Comparison of ENCODE assay signal across 9 cellular contexts in the genomic region with DNA sequence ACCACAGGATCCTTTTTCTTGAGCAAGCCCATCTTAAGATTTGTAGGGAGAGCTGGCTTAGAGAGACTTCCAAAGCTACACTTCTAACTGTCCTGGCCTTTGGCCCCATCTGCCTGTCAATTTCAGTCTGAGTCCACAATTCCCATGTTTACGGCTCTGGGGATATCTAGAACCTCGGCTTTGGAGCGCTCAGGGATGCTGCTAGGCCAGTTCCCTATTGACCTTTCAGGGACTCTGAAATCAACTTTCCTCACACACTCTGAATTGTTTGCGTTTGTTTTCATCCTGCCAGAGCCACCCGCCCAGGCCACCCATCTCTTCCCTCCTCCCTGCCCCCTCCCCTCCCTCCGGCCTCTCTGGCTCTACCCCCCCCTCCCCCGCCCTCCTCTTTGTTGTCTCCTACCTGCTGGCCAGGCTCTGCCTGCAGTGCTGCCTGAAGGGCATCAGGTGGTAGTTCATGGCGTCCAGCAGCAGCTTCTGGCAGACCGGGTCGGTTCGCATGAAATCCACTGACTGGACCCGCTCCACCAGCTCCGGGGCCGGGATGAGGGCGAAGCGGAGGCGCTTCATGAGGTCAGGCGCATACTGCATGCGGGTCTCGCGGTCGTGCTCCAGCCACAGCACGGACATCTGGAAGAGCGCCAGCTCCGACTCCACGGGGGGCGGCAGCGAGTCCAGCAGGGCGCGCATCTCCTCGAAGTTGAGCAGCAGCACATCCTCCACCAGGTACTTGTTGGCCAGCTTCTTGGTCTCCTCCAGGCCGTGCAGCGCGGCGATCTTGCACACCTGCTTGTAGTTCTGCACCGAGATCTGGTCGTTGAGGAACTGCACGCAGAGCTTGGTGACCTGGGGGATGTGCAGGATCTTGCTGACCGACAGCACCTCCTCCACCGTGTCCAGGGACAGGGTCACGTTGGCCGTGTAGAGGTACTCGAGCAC. TPM values are rescaled to one million over a fixed set of nuclear protein-coding genes. Genes with fewer than 3 reads are reported as not detected.
DNase-seq lines count a peak whose midpoint lies in the region; ATAC-seq, FAIRE-seq and TF ChIP-seq lines count a peak whose summit lies in the region.
"Had no signal": no experiment of that assay in that cellular context is flagged by ENCODE, and none has a peak within 500 bp of the region (broad histone marks: within the 10 kb centered on the region; RNA-seq: fewer than 3 reads in every experiment).

No MANE protein-coding gene starts in this region.

- peaks cover 5% of the 10 kb centered on the region for H3K27me3 Mint-ChIP-seq in neural progenitor cell (ENCODE audit: insufficient read depth, low read depth)

- H3K27ac ChIP-seq in dorsolateral prefrontal cortex: no peak overlapping the region
- H3K27ac ChIP-seq in neural progenitor cell: no peak overlapping the region

- H3K9ac ChIP-seq in neural progenitor cell: no peak overlapping the region

- H3K4me3 ChIP-seq in dorsolateral prefrontal cortex (peak overlapping the region in 49 of 59 donors; percentile 2 to 77 (median 39)), neural progenitor cell (peak overlapping the region; percentile 65)

- peaks cover 27% of the 10 kb centered on the region for H3K4me1 ChIP-seq in neural progenitor cell

- H3K79me2 ChIP-seq in neural progenitor cell (ENCODE audit: low read depth): no peaks in the 10 kb centered on the region

- H3K27me3 ChIP-seq in dorsolateral prefrontal cortex: peaks cover 0 to 52% (median 22%) of the 10 kb centered on the region in 45 donors
- peaks cover 73% of the 10 kb centered on the region for H3K27me3 ChIP-seq in neural progenitor cell

- peaks cover 54% of the 10 kb centered on the region for H3K4me1 Mint-ChIP-seq in neural progenitor cell

- ATAC-seq in HG03159 (IDR thresholded peaks at IDR 0.05; ENCODE audit: unreplicated experiment): no peak
- no peak for ATAC-seq in GM18868 (IDR thresholded peaks at IDR 0.05; ENCODE audit: unreplicated experiment)
- ATAC-seq in GM18519 (IDR thresholded peaks at IDR 0.05; ENCODE audit: low FRiP score, unreplicated experiment): no peak

- peak overlapping the region; percentile 78 for H3K27ac Mint-ChIP-seq in neural progenitor cell

- TF ChIP-seq CTCF in D721Med (IDR thresholded peaks at IDR 0.05; ENCODE audit: insufficient read depth, missing control alignments) (no peak), dorsolateral prefrontal cortex (IDR thresholded peaks at IDR 0.05 in 54 of 56, conservative IDR thresholded peaks at IDR 0.05 in 2 of 56; ENCODE audit: low read depth in 1 of 56, partially characterized antibody in 56 of 56) (no peak), neural progenitor cell (IDR thresholded peaks at IDR 0.05) (no peak)

- no peaks in the 10 kb centered on the region for H3K36me3 ChIP-seq in neural progenitor cell

- H3F3A ChIP-seq in neural progenitor cell (ENCODE audit: low read depth): peaks cover 17% of the 10 kb centered on the region

- no peak for FAIRE-seq in D721Med (lab: Jason Lieb, UNC)

- no peaks in the 10 kb centered on the region for H3K9me3 ChIP-seq in neural progenitor cell (ENCODE audit: low read depth)

- DNase-seq in D721Med (ENCODE audit: insufficient read length, low spot score) (peak; percentile 39), NCI-H146 treated with DMSO at 0.1 percent for 48 hours (lab: John Stamatoyannopoulos, UW; ENCODE audit: unreplicated experiment) (peak; percentile 83), dorsolateral prefrontal cortex (no peak), neural progenitor cell (ENCODE audit: low spot score) (peak; percentile 67)
- no peak for DNase-seq in activated CD4-positive, alpha-beta T cell treated with anti-CD3 and anti-CD28 coated beads for 4 hours
- DNase-seq: stimulated activated CD8-positive, alpha-beta memory T cell treated with anti-CD3 and anti-CD28 coated beads, Interleukin-4, amount 100 ng/mL, for 48 hours had no signal

- intact Hi-C loops in dorsolateral prefrontal cortex (cut with DNase I): no loop called here

- peak overlapping the region; percentile 84 for H3K4me3 Mint-ChIP-seq in neural progenitor cell

- H3K9me3 Mint-ChIP-seq in neural progenitor cell: no peaks in the 10 kb centered on the region

- H3K4me2 ChIP-seq in neural progenitor cell: peak overlapping the region; percentile 96

- no peaks in the 10 kb centered on the region for H3K36me3 Mint-ChIP-seq in neural progenitor cell

- peak overlapping the region; percentile 69 for H2AFZ ChIP-seq in neural progenitor cell (replicated peaks)

- peaks cover 3% of the 10 kb centered on the region for H4K20me1 ChIP-seq in neural progenitor cell (ENCODE audit: low read depth)

RNA-seq across cellular contexts. Expression of a gene that starts 3.3 kb away (rescaled TPM):
- total RNA-seq in dorsolateral prefrontal cortex (1 to 10 TPM in 56 of 120 experiments, under 1 TPM in 64; 0.12 to 3.4 (median 0.94) TPM), neural progenitor cell (ENCODE audit: low replicate concordance) (0.13 TPM in 1 of 2 replicates, not detected in the other)

Comparison
In these comparisons a context has a peak if more than half of its experiments do, and no peak if none do; other contexts are left out.
1. DNase-seq: peak in D721Med (single experiment), NCI-H146 treated with DMSO at 0.1 percent for 48 hours (single experiment) and neural progenitor cell (single experiment); none in dorsolateral prefrontal cortex (0 of 10) and activated CD4-positive, alpha-beta T cell treated with anti-CD3 and anti-CD28 coated beads for 4 hours (0 of 2).